In the genomic region with DNA sequence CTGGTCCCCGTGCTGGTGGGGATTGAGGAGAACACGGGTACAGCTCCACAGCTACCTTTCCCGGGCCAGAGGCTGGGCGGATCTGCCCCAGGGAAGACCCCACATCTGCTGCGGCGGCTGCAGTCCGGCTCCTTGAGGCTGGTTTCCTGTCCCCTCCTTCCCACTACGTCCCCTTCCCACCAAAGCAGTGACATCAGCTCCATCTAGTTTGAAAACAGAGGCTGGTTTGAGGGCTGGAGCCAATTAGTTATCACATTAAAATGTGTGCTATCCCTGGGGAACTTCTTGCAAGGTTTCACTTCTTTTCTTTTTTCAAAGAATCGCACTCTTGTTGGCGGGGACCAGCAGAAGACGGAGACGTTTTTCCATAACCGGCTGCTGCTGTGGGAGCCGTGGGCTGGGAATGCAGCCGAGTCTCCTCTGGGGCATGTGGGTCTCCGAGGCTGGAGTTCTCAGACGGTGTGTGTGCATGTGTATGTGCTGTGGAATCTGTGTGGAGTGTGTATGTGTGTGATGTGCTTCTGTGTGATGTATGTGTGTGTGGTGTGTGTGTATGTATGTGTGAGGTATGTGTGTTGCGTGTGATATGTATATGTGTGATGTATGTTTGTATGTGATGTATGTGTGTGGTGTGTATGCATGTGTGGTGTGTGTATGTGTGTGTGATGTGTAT, we compare ENCODE assay signal across 1 cellular context.
TF ChIP-seq lines count a peak whose summit lies in the region.

No MANE protein-coding gene starts in this region.

TF ChIP-seq in GM12878, 131 proteins besides CTCF, POLR2A, EP300 and RAD21 (continued from another document and continues in another):
- TF ChIP-seq, protein P1, sequence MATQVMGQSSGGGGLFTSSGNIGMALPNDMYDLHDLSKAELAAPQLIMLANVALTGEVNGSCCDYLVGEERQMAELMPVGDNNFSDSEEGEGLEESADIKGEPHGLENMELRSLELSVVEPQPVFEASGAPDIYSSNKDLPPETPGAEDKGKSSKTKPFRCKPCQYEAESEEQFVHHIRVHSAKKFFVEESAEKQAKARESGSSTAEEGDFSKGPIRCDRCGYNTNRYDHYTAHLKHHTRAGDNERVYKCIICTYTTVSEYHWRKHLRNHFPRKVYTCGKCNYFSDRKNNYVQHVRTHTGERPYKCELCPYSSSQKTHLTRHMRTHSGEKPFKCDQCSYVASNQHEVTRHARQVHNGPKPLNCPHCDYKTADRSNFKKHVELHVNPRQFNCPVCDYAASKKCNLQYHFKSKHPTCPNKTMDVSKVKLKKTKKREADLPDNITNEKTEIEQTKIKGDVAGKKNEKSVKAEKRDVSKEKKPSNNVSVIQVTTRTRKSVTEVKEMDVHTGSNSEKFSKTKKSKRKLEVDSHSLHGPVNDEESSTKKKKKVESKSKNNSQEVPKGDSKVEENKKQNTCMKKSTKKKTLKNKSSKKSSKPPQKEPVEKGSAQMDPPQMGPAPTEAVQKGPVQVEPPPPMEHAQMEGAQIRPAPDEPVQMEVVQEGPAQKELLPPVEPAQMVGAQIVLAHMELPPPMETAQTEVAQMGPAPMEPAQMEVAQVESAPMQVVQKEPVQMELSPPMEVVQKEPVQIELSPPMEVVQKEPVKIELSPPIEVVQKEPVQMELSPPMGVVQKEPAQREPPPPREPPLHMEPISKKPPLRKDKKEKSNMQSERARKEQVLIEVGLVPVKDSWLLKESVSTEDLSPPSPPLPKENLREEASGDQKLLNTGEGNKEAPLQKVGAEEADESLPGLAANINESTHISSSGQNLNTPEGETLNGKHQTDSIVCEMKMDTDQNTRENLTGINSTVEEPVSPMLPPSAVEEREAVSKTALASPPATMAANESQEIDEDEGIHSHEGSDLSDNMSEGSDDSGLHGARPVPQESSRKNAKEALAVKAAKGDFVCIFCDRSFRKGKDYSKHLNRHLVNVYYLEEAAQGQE (IDR thresholded peaks at IDR 0.05; ENCODE audit: low read depth, low read length): no peak
- TF ChIP-seq CREB1 (IDR thresholded peaks at IDR 0.05; ENCODE audit: low read depth) (no peak), STAT1 (conservative IDR thresholded peaks at IDR 0.05) (no peak), FOXM1 (IDR thresholded peaks at IDR 0.05; ENCODE audit: low read depth, low read length) (no peak), KDM1A (IDR thresholded peaks at IDR 0.05; ENCODE audit: borderline replicate concordance) (no peak), ZSCAN29 (IDR thresholded peaks at IDR 0.05) (no peak), TBL1XR1 (IDR thresholded peaks at IDR 0.05; ENCODE audit: low read depth, low read length) (no peak), ZNF24 (IDR thresholded peaks at IDR 0.05) (no peak), CHD1 (IDR thresholded peaks at IDR 0.05; ENCODE audit: low read depth, low read length) (no peak), ESRRA (IDR thresholded peaks at IDR 0.05; ENCODE audit: low read length) (no peak), SMAD5 (IDR thresholded peaks at IDR 0.05; ENCODE audit: low read depth) (no peak), ZNF622 (IDR thresholded peaks at IDR 0.05) (no peak), WRNIP1 (IDR thresholded peaks at IDR 0.05; ENCODE audit: borderline replicate concordance, low read depth, low read length) (no peak), NFXL1 (IDR thresholded peaks at IDR 0.05; ENCODE audit: borderline replicate concordance) (no peak), PAX5 (IDR thresholded peaks at IDR 0.05; ENCODE audit: borderline replicate concordance, low read depth, low read length) (no peak), RFX5 (IDR thresholded peaks at IDR 0.05; ENCODE audit: low read depth, low read length) (no peak), FOXK2 (IDR thresholded peaks at IDR 0.05) (no peak), MYB (IDR thresholded peaks at IDR 0.05; ENCODE audit: borderline replicate concordance, low read depth, low read length) (no peak), HDAC6 (IDR thresholded peaks at IDR 0.05; ENCODE audit: unreplicated experiment) (no peak), YBX1 (IDR thresholded peaks at IDR 0.05) (no peak), MTA3 (IDR thresholded peaks at IDR 0.05; ENCODE audit: borderline replicate concordance, low read length) (no peak), TCF12 (IDR thresholded peaks at IDR 0.05; ENCODE audit: low read depth, low read length) (no peak), SMARCA5 (IDR thresholded peaks at IDR 0.05) (0 out of 2 replicates have a peak, but pooled peaks have one; percentile 44), CEBPB (IDR thresholded peaks at IDR 0.05; ENCODE audit: borderline replicate concordance in 1 of 2, low read depth in 2 of 2, low read length in 2 of 2) (no peak), ZNF207 (IDR thresholded peaks at IDR 0.05; ENCODE audit: borderline replicate concordance) (0 out of 2 replicates have a peak, but pooled peaks have one; percentile 28), GABPA (IDR thresholded peaks at IDR 0.05; ENCODE audit: low read depth) (no peak), FOS (IDR thresholded peaks at IDR 0.05; ENCODE audit: borderline replicate concordance, extremely low read depth, insufficient read length) (no peak), BRCA1 (IDR thresholded peaks at IDR 0.05; ENCODE audit: low read depth, low read length) (no peak), ZNF217 (IDR thresholded peaks at IDR 0.05) (no peak), MTA2 (IDR thresholded peaks at IDR 0.05; ENCODE audit: low read depth) (peak; percentile 89), BHLHE40 (IDR thresholded peaks at IDR 0.05; ENCODE audit: borderline replicate concordance in 1 of 2, low read depth in 2 of 2, low read length in 1 of 2) (no peak), ATF7 (IDR thresholded peaks at IDR 0.05; ENCODE audit: low read depth) (peak; percentile 74), GATAD2B (conservative IDR thresholded peaks at IDR 0.05; ENCODE audit: low read depth) (peak; percentile 86), IKZF2 (IDR thresholded peaks at IDR 0.05) (peak; percentile 86 to 91), RB1 (IDR thresholded peaks at IDR 0.05; ENCODE audit: borderline replicate concordance) (no peak), MEF2A (IDR thresholded peaks at IDR 0.05; ENCODE audit: insufficient read depth, low read depth, low read length) (no peak), NFYA (IDR thresholded peaks at IDR 0.05; ENCODE audit: borderline replicate concordance, low read depth, low read length) (no peak), SRF (IDR thresholded peaks at IDR 0.05; ENCODE audit: low read depth in 2 of 2, low read length in 2 of 2) (no peak), NBN (IDR thresholded peaks at IDR 0.05) (peak; percentile 96)
- TF ChIP-seq, protein P2, sequence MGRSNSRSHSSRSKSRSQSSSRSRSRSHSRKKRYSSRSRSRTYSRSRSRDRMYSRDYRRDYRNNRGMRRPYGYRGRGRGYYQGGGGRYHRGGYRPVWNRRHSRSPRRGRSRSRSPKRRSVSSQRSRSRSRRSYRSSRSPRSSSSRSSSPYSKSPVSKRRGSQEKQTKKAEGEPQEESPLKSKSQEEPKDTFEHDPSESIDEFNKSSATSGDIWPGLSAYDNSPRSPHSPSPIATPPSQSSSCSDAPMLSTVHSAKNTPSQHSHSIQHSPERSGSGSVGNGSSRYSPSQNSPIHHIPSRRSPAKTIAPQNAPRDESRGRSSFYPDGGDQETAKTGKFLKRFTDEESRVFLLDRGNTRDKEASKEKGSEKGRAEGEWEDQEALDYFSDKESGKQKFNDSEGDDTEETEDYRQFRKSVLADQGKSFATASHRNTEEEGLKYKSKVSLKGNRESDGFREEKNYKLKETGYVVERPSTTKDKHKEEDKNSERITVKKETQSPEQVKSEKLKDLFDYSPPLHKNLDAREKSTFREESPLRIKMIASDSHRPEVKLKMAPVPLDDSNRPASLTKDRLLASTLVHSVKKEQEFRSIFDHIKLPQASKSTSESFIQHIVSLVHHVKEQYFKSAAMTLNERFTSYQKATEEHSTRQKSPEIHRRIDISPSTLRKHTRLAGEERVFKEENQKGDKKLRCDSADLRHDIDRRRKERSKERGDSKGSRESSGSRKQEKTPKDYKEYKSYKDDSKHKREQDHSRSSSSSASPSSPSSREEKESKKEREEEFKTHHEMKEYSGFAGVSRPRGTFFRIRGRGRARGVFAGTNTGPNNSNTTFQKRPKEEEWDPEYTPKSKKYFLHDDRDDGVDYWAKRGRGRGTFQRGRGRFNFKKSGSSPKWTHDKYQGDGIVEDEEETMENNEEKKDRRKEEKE (IDR thresholded peaks at IDR 0.05): no peak
- TF ChIP-seq, protein P3, sequence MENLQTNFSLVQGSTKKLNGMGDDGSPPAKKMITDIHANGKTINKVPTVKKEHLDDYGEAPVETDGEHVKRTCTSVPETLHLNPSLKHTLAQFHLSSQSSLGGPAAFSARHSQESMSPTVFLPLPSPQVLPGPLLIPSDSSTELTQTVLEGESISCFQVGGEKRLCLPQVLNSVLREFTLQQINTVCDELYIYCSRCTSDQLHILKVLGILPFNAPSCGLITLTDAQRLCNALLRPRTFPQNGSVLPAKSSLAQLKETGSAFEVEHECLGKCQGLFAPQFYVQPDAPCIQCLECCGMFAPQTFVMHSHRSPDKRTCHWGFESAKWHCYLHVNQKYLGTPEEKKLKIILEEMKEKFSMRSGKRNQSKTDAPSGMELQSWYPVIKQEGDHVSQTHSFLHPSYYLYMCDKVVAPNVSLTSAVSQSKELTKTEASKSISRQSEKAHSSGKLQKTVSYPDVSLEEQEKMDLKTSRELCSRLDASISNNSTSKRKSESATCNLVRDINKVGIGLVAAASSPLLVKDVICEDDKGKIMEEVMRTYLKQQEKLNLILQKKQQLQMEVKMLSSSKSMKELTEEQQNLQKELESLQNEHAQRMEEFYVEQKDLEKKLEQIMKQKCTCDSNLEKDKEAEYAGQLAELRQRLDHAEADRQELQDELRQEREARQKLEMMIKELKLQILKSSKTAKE (IDR thresholded peaks at IDR 0.05; ENCODE audit: low read depth, poor library complexity, severe bottlenecking): no peak
- TF ChIP-seq, protein P4, sequence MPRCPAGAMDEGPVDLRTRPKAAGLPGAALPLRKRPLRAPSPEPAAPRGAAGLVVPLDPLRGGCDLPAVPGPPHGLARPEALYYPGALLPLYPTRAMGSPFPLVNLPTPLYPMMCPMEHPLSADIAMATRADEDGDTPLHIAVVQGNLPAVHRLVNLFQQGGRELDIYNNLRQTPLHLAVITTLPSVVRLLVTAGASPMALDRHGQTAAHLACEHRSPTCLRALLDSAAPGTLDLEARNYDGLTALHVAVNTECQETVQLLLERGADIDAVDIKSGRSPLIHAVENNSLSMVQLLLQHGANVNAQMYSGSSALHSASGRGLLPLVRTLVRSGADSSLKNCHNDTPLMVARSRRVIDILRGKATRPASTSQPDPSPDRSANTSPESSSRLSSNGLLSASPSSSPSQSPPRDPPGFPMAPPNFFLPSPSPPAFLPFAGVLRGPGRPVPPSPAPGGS (IDR thresholded peaks at IDR 0.05; ENCODE audit: borderline replicate concordance, insufficient read depth, low read depth, low read length, poor library complexity, severe bottlenecking): no peak
- TF ChIP-seq, protein P5, sequence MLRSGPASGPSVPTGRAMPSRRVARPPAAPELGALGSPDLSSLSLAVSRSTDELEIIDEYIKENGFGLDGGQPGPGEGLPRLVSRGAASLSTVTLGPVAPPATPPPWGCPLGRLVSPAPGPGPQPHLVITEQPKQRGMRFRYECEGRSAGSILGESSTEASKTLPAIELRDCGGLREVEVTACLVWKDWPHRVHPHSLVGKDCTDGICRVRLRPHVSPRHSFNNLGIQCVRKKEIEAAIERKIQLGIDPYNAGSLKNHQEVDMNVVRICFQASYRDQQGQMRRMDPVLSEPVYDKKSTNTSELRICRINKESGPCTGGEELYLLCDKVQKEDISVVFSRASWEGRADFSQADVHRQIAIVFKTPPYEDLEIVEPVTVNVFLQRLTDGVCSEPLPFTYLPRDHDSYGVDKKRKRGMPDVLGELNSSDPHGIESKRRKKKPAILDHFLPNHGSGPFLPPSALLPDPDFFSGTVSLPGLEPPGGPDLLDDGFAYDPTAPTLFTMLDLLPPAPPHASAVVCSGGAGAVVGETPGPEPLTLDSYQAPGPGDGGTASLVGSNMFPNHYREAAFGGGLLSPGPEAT (IDR thresholded peaks at IDR 0.05; ENCODE audit: low read depth): peak; percentile 80
- TF ChIP-seq, protein P6, sequence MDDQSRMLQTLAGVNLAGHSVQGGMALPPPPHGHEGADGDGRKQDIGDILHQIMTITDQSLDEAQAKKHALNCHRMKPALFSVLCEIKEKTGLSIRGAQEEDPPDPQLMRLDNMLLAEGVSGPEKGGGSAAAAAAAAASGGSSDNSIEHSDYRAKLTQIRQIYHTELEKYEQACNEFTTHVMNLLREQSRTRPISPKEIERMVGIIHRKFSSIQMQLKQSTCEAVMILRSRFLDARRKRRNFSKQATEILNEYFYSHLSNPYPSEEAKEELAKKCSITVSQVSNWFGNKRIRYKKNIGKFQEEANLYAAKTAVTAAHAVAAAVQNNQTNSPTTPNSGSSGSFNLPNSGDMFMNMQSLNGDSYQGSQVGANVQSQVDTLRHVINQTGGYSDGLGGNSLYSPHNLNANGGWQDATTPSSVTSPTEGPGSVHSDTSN (IDR thresholded peaks at IDR 0.05; ENCODE audit: insufficient replicate concordance, low read depth, low read length): no peak
- TF ChIP-seq, protein P7, sequence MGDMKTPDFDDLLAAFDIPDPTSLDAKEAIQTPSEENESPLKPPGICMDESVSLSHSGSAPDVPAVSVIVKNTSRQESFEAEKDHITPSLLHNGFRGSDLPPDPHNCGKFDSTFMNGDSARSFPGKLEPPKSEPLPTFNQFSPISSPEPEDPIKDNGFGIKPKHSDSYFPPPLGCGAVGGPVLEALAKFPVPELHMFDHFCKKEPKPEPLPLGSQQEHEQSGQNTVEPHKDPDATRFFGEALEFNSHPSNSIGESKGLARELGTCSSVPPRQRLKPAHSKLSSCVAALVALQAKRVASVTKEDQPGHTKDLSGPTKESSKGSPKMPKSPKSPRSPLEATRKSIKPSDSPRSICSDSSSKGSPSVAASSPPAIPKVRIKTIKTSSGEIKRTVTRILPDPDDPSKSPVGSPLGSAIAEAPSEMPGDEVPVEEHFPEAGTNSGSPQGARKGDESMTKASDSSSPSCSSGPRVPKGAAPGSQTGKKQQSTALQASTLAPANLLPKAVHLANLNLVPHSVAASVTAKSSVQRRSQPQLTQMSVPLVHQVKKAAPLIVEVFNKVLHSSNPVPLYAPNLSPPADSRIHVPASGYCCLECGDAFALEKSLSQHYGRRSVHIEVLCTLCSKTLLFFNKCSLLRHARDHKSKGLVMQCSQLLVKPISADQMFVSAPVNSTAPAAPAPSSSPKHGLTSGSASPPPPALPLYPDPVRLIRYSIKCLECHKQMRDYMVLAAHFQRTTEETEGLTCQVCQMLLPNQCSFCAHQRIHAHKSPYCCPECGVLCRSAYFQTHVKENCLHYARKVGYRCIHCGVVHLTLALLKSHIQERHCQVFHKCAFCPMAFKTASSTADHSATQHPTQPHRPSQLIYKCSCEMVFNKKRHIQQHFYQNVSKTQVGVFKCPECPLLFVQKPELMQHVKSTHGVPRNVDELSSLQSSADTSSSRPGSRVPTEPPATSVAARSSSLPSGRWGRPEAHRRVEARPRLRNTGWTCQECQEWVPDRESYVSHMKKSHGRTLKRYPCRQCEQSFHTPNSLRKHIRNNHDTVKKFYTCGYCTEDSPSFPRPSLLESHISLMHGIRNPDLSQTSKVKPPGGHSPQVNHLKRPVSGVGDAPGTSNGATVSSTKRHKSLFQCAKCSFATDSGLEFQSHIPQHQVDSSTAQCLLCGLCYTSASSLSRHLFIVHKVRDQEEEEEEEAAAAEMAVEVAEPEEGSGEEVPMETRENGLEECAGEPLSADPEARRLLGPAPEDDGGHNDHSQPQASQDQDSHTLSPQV (IDR thresholded peaks at IDR 0.05): no peak
- TF ChIP-seq, protein P8, sequence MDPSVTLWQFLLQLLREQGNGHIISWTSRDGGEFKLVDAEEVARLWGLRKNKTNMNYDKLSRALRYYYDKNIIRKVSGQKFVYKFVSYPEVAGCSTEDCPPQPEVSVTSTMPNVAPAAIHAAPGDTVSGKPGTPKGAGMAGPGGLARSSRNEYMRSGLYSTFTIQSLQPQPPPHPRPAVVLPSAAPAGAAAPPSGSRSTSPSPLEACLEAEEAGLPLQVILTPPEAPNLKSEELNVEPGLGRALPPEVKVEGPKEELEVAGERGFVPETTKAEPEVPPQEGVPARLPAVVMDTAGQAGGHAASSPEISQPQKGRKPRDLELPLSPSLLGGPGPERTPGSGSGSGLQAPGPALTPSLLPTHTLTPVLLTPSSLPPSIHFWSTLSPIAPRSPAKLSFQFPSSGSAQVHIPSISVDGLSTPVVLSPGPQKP (IDR thresholded peaks at IDR 0.05; ENCODE audit: low read depth, low read length): no peak
